In the genomic region with DNA sequence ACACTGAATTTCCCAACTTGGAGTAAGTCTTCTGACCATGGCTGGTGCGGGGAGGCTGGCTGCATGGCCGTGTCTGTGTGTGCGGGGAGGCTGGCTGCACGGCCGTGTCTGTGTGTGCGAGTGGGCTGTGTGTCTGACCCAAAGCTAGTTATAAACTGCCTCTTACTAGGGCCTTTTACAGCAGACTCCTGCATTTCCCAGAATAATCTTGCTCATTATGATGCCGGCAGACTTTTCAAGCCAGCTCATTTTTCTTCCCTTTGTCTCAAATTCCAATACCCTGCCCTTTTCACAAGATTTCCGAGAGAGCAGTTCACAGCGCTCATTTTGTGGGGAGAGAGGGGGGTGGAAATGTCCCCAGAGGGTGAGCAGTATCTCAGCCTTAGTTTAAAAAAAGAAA, we compare ENCODE assay signal across 15 cellular contexts.
A peak's percentile ranks its signal among the peaks of the same experiment; 100 is the strongest.
DNase-seq lines count a peak whose midpoint lies in the region; ATAC-seq, FAIRE-seq and TF ChIP-seq lines count a peak whose summit lies in the region.
"Had no signal": no experiment of that assay in that cellular context is flagged by ENCODE, and none has a peak within 500 bp of the region (broad histone marks: within the 10 kb centered on the region; RNA-seq: fewer than 3 reads in every experiment).

No MANE protein-coding gene starts in this region.

- H3K4ac ChIP-seq in neuronal stem cell (ENCODE audit: low read length), result no peak overlapping the region

- no peaks in the 10 kb centered on the region for H3K79me1 ChIP-seq in neuronal stem cell (ENCODE audit: low read depth, low read length)

- H2BK5ac ChIP-seq in neuronal stem cell (ENCODE audit: low read length), result no peak overlapping the region

- no peak overlapping the region for H3K23ac ChIP-seq in neuronal stem cell (ENCODE audit: low read depth, low read length, poor library complexity)

- H3K4me2 ChIP-seq in astrocyte (ENCODE audit: low read length), result peak overlapping the region; percentile 15
- peak overlapping the region; percentile 12 for H3K4me2 ChIP-seq in neuronal stem cell (ENCODE audit: insufficient read depth, low read length, poor library complexity, severe bottlenecking)

- no peaks in the 10 kb centered on the region for H3K36me3 Mint-ChIP-seq in astrocyte (ENCODE audit: low read depth, unreplicated experiment)
- H3K36me3 Mint-ChIP-seq: CD8-positive, alpha-beta T cell had no signal

- peak overlapping the region; percentile 12 for H2AK5ac ChIP-seq in neuronal stem cell (ENCODE audit: low read depth, low read length)

- peaks cover 7% of the 10 kb centered on the region for H3K27me3 Mint-ChIP-seq in astrocyte (ENCODE audit: low read depth, unreplicated experiment)

- H3K9me3 Mint-ChIP-seq in astrocyte (ENCODE audit: unreplicated experiment), result no peaks in the 10 kb centered on the region
- H3K9me3 Mint-ChIP-seq: CD8-positive, alpha-beta T cell had no signal

- H3K79me2 ChIP-seq in astrocyte (ENCODE audit: insufficient read depth, low read length), result no peaks in the 10 kb centered on the region

- H3K14ac ChIP-seq in neuronal stem cell (ENCODE audit: low read length), result no peak overlapping the region

- FAIRE-seq in astrocyte (lab: Jason Lieb, UNC), result no peak

- H3K27me3 ChIP-seq in astrocyte (ENCODE audit: insufficient read depth, low read length) (no peaks in the 10 kb centered on the region), neuronal stem cell (ENCODE audit: control insufficient read depth in 3 of 3, insufficient read depth in 3 of 3, low read depth in 1 of 3, low read length in 3 of 3) (no peaks in the 10 kb centered on the region), thoracic aorta (replicated peaks; ENCODE audit: insufficient read depth) (no peaks in the 10 kb centered on the region)
- H3K27me3 ChIP-seq: MG63 had no signal

- no peak overlapping the region for H3K4me3 ChIP-seq in astrocyte (ENCODE audit: insufficient read depth, low read depth, low read length)
- no peak overlapping the region for H3K4me3 ChIP-seq in fibroblast of the aortic adventitia (ENCODE audit: low read depth, low read length)
- no peak overlapping the region for H3K4me3 ChIP-seq in neuronal stem cell (ENCODE audit: low read length in 2 of 2)
- peak overlapping the region; percentile 38 for H3K4me3 ChIP-seq in thoracic aorta
- H3K4me3 ChIP-seq: MG63 had no signal

- no peak overlapping the region for H2BK120ac ChIP-seq in neuronal stem cell (ENCODE audit: low read depth, low read length)

- H2BK12ac ChIP-seq in neuronal stem cell (ENCODE audit: low read length), result no peak overlapping the region

- no peak overlapping the region for H4K91ac ChIP-seq in neuronal stem cell (ENCODE audit: low read depth, low read length, poor library complexity)

- WGBS in neuronal stem cell (ENCODE audit: extremely low coverage in 2 of 2, insufficient read length in 2 of 2, insufficient replicate concordance in 1 of 2), 2 donors, result no CpG with 5 or more reads among the region's 9 CpGs

- H3K27ac Mint-ChIP-seq in astrocyte (ENCODE audit: unreplicated experiment), result no peak overlapping the region
- H3K27ac Mint-ChIP-seq: CD8-positive, alpha-beta T cell; H9 had no signal

- no peak for ATAC-seq in thoracic aorta (ENCODE audit: insufficient number of reproducible peaks, low FRiP score, low read depth)
- no peak for ATAC-seq in HG03565 (IDR thresholded peaks at IDR 0.05; ENCODE audit: unreplicated experiment)
- ATAC-seq: CD8-positive, alpha-beta T cell had no signal

- no peak overlapping the region for H3K27ac ChIP-seq in astrocyte (ENCODE audit: low read depth, low read length)
- no peak overlapping the region for H3K27ac ChIP-seq in neuronal stem cell (replicated peaks; ENCODE audit: low read length)
- H3K27ac ChIP-seq in thoracic aorta, result peak overlapping the region in 1 of 2 donors; percentile 11

- no peak overlapping the region for H3K4me3 Mint-ChIP-seq in astrocyte (ENCODE audit: unreplicated experiment)
- H3K4me3 Mint-ChIP-seq: CD8-positive, alpha-beta T cell; H9 had no signal

- H4K8ac ChIP-seq in neuronal stem cell (ENCODE audit: low read depth, low read length), result no peak overlapping the region

- H2AFZ ChIP-seq in astrocyte (ENCODE audit: low read depth, low read length) (peak overlapping the region; percentile 50), neuronal stem cell (ENCODE audit: low read length) (peak overlapping the region; percentile 74)

- H3K4me1 ChIP-seq in astrocyte (ENCODE audit: insufficient read depth, low read length), result peaks cover 3% of the 10 kb centered on the region
- H3K4me1 ChIP-seq in neuronal stem cell (ENCODE audit: control insufficient read depth in 2 of 2, insufficient read depth in 1 of 2, low read depth in 1 of 2, low read length in 2 of 2), result peaks cover 0 to 12% of the 10 kb centered on the region in 2 donors
- H3K4me1 ChIP-seq in thoracic aorta (ENCODE audit: control insufficient read depth in 1 of 2, low read depth in 2 of 2), result peaks cover 8 to 18% of the 10 kb centered on the region in 2 donors

- no peaks in the 10 kb centered on the region for H4K20me1 ChIP-seq in astrocyte (ENCODE audit: insufficient read depth, low read length)

- peaks cover 9% of the 10 kb centered on the region for H3K4me1 Mint-ChIP-seq in astrocyte (ENCODE audit: low read depth, unreplicated experiment)

- no peaks in the 10 kb centered on the region for H3K36me3 ChIP-seq in astrocyte (ENCODE audit: insufficient read depth, low read length)
- H3K36me3 ChIP-seq in neuronal stem cell (replicated peaks in 1 of 2; ENCODE audit: control insufficient read depth in 2 of 2, insufficient read depth in 2 of 2, low read length in 2 of 2), result no peaks in the 10 kb centered on the region
- no peaks in the 10 kb centered on the region for H3K36me3 ChIP-seq in thoracic aorta
- H3K36me3 ChIP-seq: MG63 had no signal

- no peak overlapping the region for H2BK15ac ChIP-seq in neuronal stem cell (ENCODE audit: low read length)

- H3K9me3 ChIP-seq in astrocyte (ENCODE audit: insufficient read depth, low read depth, low read length), result no peaks in the 10 kb centered on the region
- no peaks in the 10 kb centered on the region for H3K9me3 ChIP-seq in neuronal stem cell (replicated peaks in 1 of 2; ENCODE audit: control insufficient read depth in 2 of 2, insufficient read depth in 1 of 2, low read depth in 1 of 2, low read length in 2 of 2)
- H3K9me3 ChIP-seq in thoracic aorta, result no peaks in the 10 kb centered on the region
- H3K9me3 ChIP-seq: MG63 had no signal

- no peak overlapping the region for H3K18ac ChIP-seq in neuronal stem cell (ENCODE audit: low read length)

- no peak overlapping the region for H3K9ac ChIP-seq in astrocyte (ENCODE audit: low read length)
- H3K9ac ChIP-seq in neuronal stem cell (ENCODE audit: low read depth, low read length, poor library complexity), result no peak overlapping the region

- DNase-seq in astrocyte (ENCODE audit: low read depth) (peak; percentile 60), fibroblast of the aortic adventitia (ENCODE audit: low read depth) (peak; percentile 11), neuronal stem cell (ENCODE audit: low spot score) (peak; percentile 11), thoracic aorta (ENCODE audit: low spot score) (no peak)
- no peak for DNase-seq in stimulated activated CD4-positive, alpha-beta T cell treated with anti-CD3 and anti-CD28 coated beads, Interleukin-12 subunit alpha, Interleukin-12 subunit beta, amount 100 ng/mL, for 4 hours
- DNase-seq in NK-92 treated with Interleukin-12 subunit alpha and Interleukin-12 subunit beta, amount 100 ng/mL, for 24 hours (lab: John Stamatoyannopoulos, UW), result no peak
- DNase-seq: CD8-positive, alpha-beta T cell; GF-D8; H9; MG63; NCI-H1105; NCI-H1694 treated with DMSO at 0.1 percent for 48 hours; NCI-H524; SIG-M5 had no signal

- no peak for TF ChIP-seq CTCF in astrocyte (IDR thresholded peaks at IDR 0.05; ENCODE audit: insufficient read depth, low read depth, low read length)
- TF ChIP-seq CTCF in fibroblast of the aortic adventitia (IDR thresholded peaks at IDR 0.05; ENCODE audit: insufficient read depth, low read length), result no peak
- TF ChIP-seq CTCF in thoracic aorta (IDR thresholded peaks at IDR 0.05), result no peak

Comparison
In these comparisons a context has a peak if more than half of its experiments do, and no peak if none do; other contexts are left out.
1. DNase-seq: peak in astrocyte (single experiment), fibroblast of the aortic adventitia (single experiment) and neuronal stem cell (single experiment); none in thoracic aorta (single experiment), stimulated activated CD4-positive, alpha-beta T cell treated with anti-CD3 and anti-CD28 coated beads, Interleukin-12 subunit alpha, Interleukin-12 subunit beta, amount 100 ng/mL, for 4 hours (single experiment) and NK-92 treated with Interleukin-12 subunit alpha and Interleukin-12 subunit beta, amount 100 ng/mL, for 24 hours (single experiment).